ENCODE assay signal across 7 cellular contexts in the genomic region with DNA sequence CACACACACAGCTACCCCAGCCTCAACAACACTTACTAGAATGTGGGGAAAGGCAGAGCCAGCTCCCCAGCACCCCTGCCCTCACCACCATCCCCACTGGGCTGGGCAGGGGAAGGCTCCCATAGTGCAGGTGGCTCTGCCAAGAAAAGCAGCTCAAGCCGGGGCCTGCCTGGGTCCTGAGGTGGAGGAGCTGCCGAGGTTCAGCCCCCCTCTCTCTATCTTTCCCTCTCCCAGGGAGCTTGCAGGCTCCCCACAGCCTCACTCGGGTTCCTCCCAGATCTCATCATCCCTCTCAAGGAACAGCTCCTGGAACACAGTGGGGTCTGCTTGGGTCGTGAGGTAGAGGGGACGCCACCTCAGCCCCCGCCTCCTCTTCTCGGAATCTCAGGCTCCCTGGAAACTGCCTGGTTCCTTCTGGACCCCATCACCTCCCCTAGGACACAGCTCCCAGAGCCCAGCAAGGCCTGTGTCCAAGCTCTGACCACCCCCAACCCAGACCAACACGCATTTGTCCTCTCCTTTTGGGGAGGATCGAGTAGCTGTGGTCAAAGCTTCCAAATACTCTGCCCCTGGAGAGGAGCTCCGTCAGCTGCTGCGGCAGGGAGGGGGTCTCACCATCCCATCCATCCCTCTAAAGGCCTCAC. TPM values are rescaled to one million over a fixed set of nuclear protein-coding genes. Genes with fewer than 3 reads are reported as not detected.
DNase-seq lines count a peak whose midpoint lies in the region; ATAC-seq, FAIRE-seq and TF ChIP-seq lines count a peak whose summit lies in the region.

No MANE protein-coding gene starts in this region.

- ATAC-seq in activated CD8-positive, alpha-beta memory T cell treated with anti-CD3 and anti-CD28 coated beads, Interleukin-2, amount 10 ng/mL, durations not matched to agents 7 days and 5 days = no peak

- TF ChIP-seq CTCF in WERI-Rb-1 (IDR thresholded peaks at IDR 0.05; ENCODE audit: low read depth, low read length) = no peak
- no peak for TF ChIP-seq CTCF in fibroblast of the aortic adventitia (IDR thresholded peaks at IDR 0.05; ENCODE audit: insufficient read depth, low read length)
- TF ChIP-seq CTCF in nephron (IDR thresholded peaks at IDR 0.05; ENCODE audit: unreplicated experiment in 3 of 3) = no peak
- TF ChIP-seq CTCF in OCI-LY7 (conservative IDR thresholded peaks at IDR 0.05; ENCODE audit: low read length) = no peak

- no peak for FAIRE-seq in urothelium cell line (lab: Jason Lieb, UNC)

- no peaks in the 10 kb centered on the region for H3K9me2 ChIP-seq in OCI-LY7 (ENCODE audit: insufficient read depth, low read length)

- H3K27me3 ChIP-seq in WERI-Rb-1 (ENCODE audit: insufficient read depth, low read depth, severe bottlenecking) = no peaks in the 10 kb centered on the region

- H3K4me3 Mint-ChIP-seq in nephron = peak overlapping the region; percentile 75 to 92 (median 81)
- no peak overlapping the region for H3K4me3 Mint-ChIP-seq in activated CD8-positive, alpha-beta memory T cell treated with anti-CD3 and anti-CD28 coated beads, Interleukin-2, amount 10 ng/mL, durations not matched to agents 7 days and 5 days

- H3K27ac ChIP-seq in WERI-Rb-1 (peak overlapping the region; percentile 5; the same call in 1 of the 2 replicates), OCI-LY7 (ENCODE audit: low read depth, low read length, poor library complexity, severe bottlenecking) (no peak overlapping the region)

- H3K27ac Mint-ChIP-seq in nephron = peak overlapping the region; percentile 90 to 99 (median 90)
- H3K27ac Mint-ChIP-seq in activated CD8-positive, alpha-beta memory T cell treated with anti-CD3 and anti-CD28 coated beads, Interleukin-2, amount 10 ng/mL, durations not matched to agents 7 days and 5 days = no peak overlapping the region

- H3K4me3 ChIP-seq in WERI-Rb-1 (ENCODE audit: low read depth, low read length) = peak overlapping the region; percentile 40
- H3K4me3 ChIP-seq in fibroblast of the aortic adventitia (ENCODE audit: low read depth, low read length) = peak overlapping the region; percentile 85
- no peak overlapping the region for H3K4me3 ChIP-seq in OCI-LY7 (ENCODE audit: low read depth, low read length, poor library complexity, severe bottlenecking)

- H3K4me1 Mint-ChIP-seq in nephron = peaks cover 67% of the 10 kb centered on the region
- H3K4me1 Mint-ChIP-seq in activated CD8-positive, alpha-beta memory T cell treated with anti-CD3 and anti-CD28 coated beads, Interleukin-2, amount 10 ng/mL, durations not matched to agents 7 days and 5 days = no peaks in the 10 kb centered on the region

- no peaks in the 10 kb centered on the region for H3K27me3 Mint-ChIP-seq in nephron (ENCODE audit: low read depth)
- no peaks in the 10 kb centered on the region for H3K27me3 Mint-ChIP-seq in activated CD8-positive, alpha-beta memory T cell treated with anti-CD3 and anti-CD28 coated beads, Interleukin-2, amount 10 ng/mL, durations not matched to agents 7 days and 5 days

- no peaks in the 10 kb centered on the region for H3K79me2 ChIP-seq in OCI-LY7 (ENCODE audit: insufficient read depth, low read depth, low read length)

- POLR2A ChIA-PET in OCI-LY7 (lab: Charles Lee) = interaction anchor here (0.5 to 1.2 kb wide), 2 partner anchors 20 to 31 kb away, joined by 3 read pairs; no protein-coding TSS in a partner anchor

- no peaks in the 10 kb centered on the region for H3K9me3 Mint-ChIP-seq in nephron
- H3K9me3 Mint-ChIP-seq in activated CD8-positive, alpha-beta memory T cell treated with anti-CD3 and anti-CD28 coated beads, Interleukin-2, amount 10 ng/mL, durations not matched to agents 7 days and 5 days (ENCODE audit: low read depth) = no peaks in the 10 kb centered on the region

- CTCF ChIA-PET in OCI-LY7 (lab: Charles Lee; ENCODE audit: unreplicated experiment) = no interaction called here
- CTCF ChIA-PET in activated CD8-positive, alpha-beta memory T cell treated with anti-CD3 and anti-CD28 coated beads, Interleukin-2, amount 10 ng/mL, durations not matched to agents 7 days and 5 days (lab: Charles Lee) = no interaction called here

- no peaks in the 10 kb centered on the region for H4K20me1 ChIP-seq in OCI-LY7 (ENCODE audit: insufficient read depth, low read length)

- H3K36me3 Mint-ChIP-seq in nephron (ENCODE audit: low read depth) = no peaks in the 10 kb centered on the region
- no peaks in the 10 kb centered on the region for H3K36me3 Mint-ChIP-seq in activated CD8-positive, alpha-beta memory T cell treated with anti-CD3 and anti-CD28 coated beads, Interleukin-2, amount 10 ng/mL, durations not matched to agents 7 days and 5 days

- H3K9me3 ChIP-seq in WERI-Rb-1 (ENCODE audit: severe bottlenecking) = no peaks in the 10 kb centered on the region
- no peaks in the 10 kb centered on the region for H3K9me3 ChIP-seq in OCI-LY7 (ENCODE audit: low read length)

- BruUV-seq in OCI-LY7 (replicated peaks; lab: Mats Ljungman, UMichigan) = no TSS peak

- H3K4me1 ChIP-seq in OCI-LY7 (ENCODE audit: insufficient read depth, low read length, poor library complexity, severe bottlenecking) = no peaks in the 10 kb centered on the region

- H3K36me3 ChIP-seq in WERI-Rb-1 = no peaks in the 10 kb centered on the region; the same call in 1 of the 2 replicates
- no peaks in the 10 kb centered on the region for H3K36me3 ChIP-seq in OCI-LY7 (ENCODE audit: insufficient read depth, low read length)

- H3K4me2 ChIP-seq in OCI-LY7 (ENCODE audit: low read length) = no peak overlapping the region

- intact Hi-C loops in OCI-LY7 (cut with micrococcal nuclease; ENCODE audit: unreplicated experiment) = no loop called here

- no peak for DNase-seq in WERI-Rb-1
- DNase-seq in fibroblast of the aortic adventitia (ENCODE audit: low read depth) = no peak
- DNase-seq in urothelium cell line (ENCODE audit: low spot score) = peak; percentile 16
- DNase-seq in OCI-LY7 (ENCODE audit: low spot score) = no peak
- no peak for DNase-seq in stimulated activated naive CD4-positive, alpha-beta T cell treated with Interleukin-2 at 50 U/mL for 16 hours (lab: John Stamatoyannopoulos, UW)
- DNase-seq in activated CD8-positive, alpha-beta memory T cell treated with anti-CD3 and anti-CD28 coated beads, Interleukin-2, amount 10 ng/mL, durations not matched to agents 7 days and 5 days = no peak

- H2AFZ ChIP-seq in OCI-LY7 (ENCODE audit: low read length) = no peak overlapping the region

RNA-seq across cellular contexts. Expression of gene S100A16, which starts 0.7 kb away (rescaled TPM):
- total RNA-seq in fibroblast of the aortic adventitia (ENCODE audit: low replicate concordance) = 159 and 406 TPM in 2 replicates
- total RNA-seq in OCI-LY7 (2014; rRNA removed; shearing (Covaris generic)) = not detected in 2 replicates
- total RNA-seq in OCI-LY7 (2022) = 0.33 TPM in 1 of 2 replicates, not detected in the other
- not detected for total RNA-seq in activated CD8-positive, alpha-beta memory T cell treated with anti-CD3 and anti-CD28 coated beads, Interleukin-2, amount 10 ng/mL, durations not matched to agents 7 days and 5 days

RNA-seq across cellular contexts. Expression of gene S100A14, which starts 3.9 kb away (rescaled TPM):
- 0.18 TPM in 1 of 2 replicates, not detected in the other for total RNA-seq in fibroblast of the aortic adventitia (ENCODE audit: low replicate concordance)
- total RNA-seq in OCI-LY7 (2014; rRNA removed; shearing (Covaris generic)) = not detected in 2 replicates
- total RNA-seq in OCI-LY7 (2022) = not detected in 2 replicates
- total RNA-seq in activated CD8-positive, alpha-beta memory T cell treated with anti-CD3 and anti-CD28 coated beads, Interleukin-2, amount 10 ng/mL, durations not matched to agents 7 days and 5 days = not detected

RNA-seq across cellular contexts. Expression of gene S100A13, which starts 15.1 kb away (rescaled TPM):
- total RNA-seq in fibroblast of the aortic adventitia (ENCODE audit: low replicate concordance) = 220 and 296 TPM in 2 replicates
- 2.7 and 4.8 TPM in 2 replicates for total RNA-seq in OCI-LY7 (2014; rRNA removed; shearing (Covaris generic))
- total RNA-seq in OCI-LY7 (2022) = 6.9 and 10.3 TPM in 2 replicates
- total RNA-seq in activated CD8-positive, alpha-beta memory T cell treated with anti-CD3 and anti-CD28 coated beads, Interleukin-2, amount 10 ng/mL, durations not matched to agents 7 days and 5 days = 1 to 10 TPM; 6.0 to 7.0 TPM

RNA-seq across cellular contexts. Expression of gene S100A1, which starts 16.0 kb away (rescaled TPM):
- 0.54 and 2.9 TPM in 2 replicates for total RNA-seq in fibroblast of the aortic adventitia (ENCODE audit: low replicate concordance)
- total RNA-seq in OCI-LY7 (2014; rRNA removed; shearing (Covaris generic)) = not detected in 2 replicates
- total RNA-seq in OCI-LY7 (2022) = not detected in 2 replicates
- not detected for total RNA-seq in activated CD8-positive, alpha-beta memory T cell treated with anti-CD3 and anti-CD28 coated beads, Interleukin-2, amount 10 ng/mL, durations not matched to agents 7 days and 5 days

RNA-seq across cellular contexts. Expression of gene CHTOP, which starts 21.6 kb away (rescaled TPM):
- total RNA-seq in fibroblast of the aortic adventitia (ENCODE audit: low replicate concordance) (26.8 and 44.6 TPM in 2 replicates), OCI-LY7 (2022) (106 and 107 TPM in 2 replicates)
- total RNA-seq in OCI-LY7 (2014; rRNA removed; shearing (Covaris generic)) = 70.9 and 85.3 TPM in 2 replicates
- 10 to 100 TPM; 83.8 to 89.1 TPM for total RNA-seq in activated CD8-positive, alpha-beta memory T cell treated with anti-CD3 and anti-CD28 coated beads, Interleukin-2, amount 10 ng/mL, durations not matched to agents 7 days and 5 days

Comparison
In these comparisons a context has a peak if more than half of its experiments do, and no peak if none do; other contexts are left out.
1. RNA of gene S100A16, which starts 0.7 kb away (total RNA-seq): 159 to 406 TPM in fibroblast of the aortic adventitia; 0.33 TPM in OCI-LY7 and not detected in activated CD8-positive, alpha-beta memory T cell treated with anti-CD3 and anti-CD28 coated beads, Interleukin-2, amount 10 ng/mL, durations not matched to agents 7 days and 5 days; every median in the first group is over 100 times any median in the second.
2. RNA of gene S100A13, which starts 15.1 kb away (total RNA-seq): 220 to 296 TPM in fibroblast of the aortic adventitia; 2.7 to 10.3 TPM in OCI-LY7 and 6.0 to 7.0 TPM in activated CD8-positive, alpha-beta memory T cell treated with anti-CD3 and anti-CD28 coated beads, Interleukin-2, amount 10 ng/mL, durations not matched to agents 7 days and 5 days; every median in the first group is over 10 times any median in the second.